Comparison of ENCODE assay signal across 14 cellular contexts in genomic region chr6:24060982-24061754, GRCh38.
DNase-seq lines count a peak whose midpoint lies in the region; ATAC-seq, FAIRE-seq and TF ChIP-seq lines count a peak whose summit lies in the region.
"Had no signal": no experiment of that assay in that cellular context is flagged by ENCODE, and none has a peak within 500 bp of the region (broad histone marks: within the 10 kb centered on the region; RNA-seq: fewer than 3 reads in every experiment).

No MANE protein-coding gene starts in this region.

- peak overlapping the region in 1 of 2 donors; percentile 3 for H3K27ac Mint-ChIP-seq in stimulated activated naive CD8-positive, alpha-beta T cell treated with anti-CD3 and anti-CD28 coated beads, Interleukin-15, amount 100 ng/mL, for 72 hours

- no peaks in the 10 kb centered on the region for H3K27me3 ChIP-seq in tibial nerve

- TF ChIP-seq CTCF in foreskin fibroblast (IDR thresholded peaks at IDR 0.05; ENCODE audit: low read depth, low read length) (no peak), tibial nerve (IDR thresholded peaks at IDR 0.05) (no peak)

- FAIRE-seq in HTR-8/SVneo (lab: Jason Lieb, UNC): no peak

- no peaks in the 10 kb centered on the region for H3K9me3 Mint-ChIP-seq in stimulated activated naive CD8-positive, alpha-beta T cell treated with anti-CD3 and anti-CD28 coated beads, Interleukin-15, amount 100 ng/mL, for 72 hours

- no peak overlapping the region for H3K4me3 ChIP-seq in foreskin fibroblast (ENCODE audit: low read depth in 1 of 2, low read length in 2 of 2)
- H3K4me3 ChIP-seq in tibial nerve: no peak overlapping the region
- H3K4me3 ChIP-seq: lower lobe of right lung had no signal

- TF ChIP-seq POLR2A in tibial nerve (IDR thresholded peaks at IDR 0.05): no peak

- H3K4me1 Mint-ChIP-seq in stimulated activated naive CD8-positive, alpha-beta T cell treated with anti-CD3 and anti-CD28 coated beads, Interleukin-15, amount 100 ng/mL, for 72 hours: no peaks in the 10 kb centered on the region

- H3K4me1 ChIP-seq in tibial nerve: no peaks in the 10 kb centered on the region
- H3K4me1 ChIP-seq: lower lobe of right lung had no signal

- peak; percentile 97 for ATAC-seq in GM19035 (IDR thresholded peaks at IDR 0.05; ENCODE audit: unreplicated experiment)
- peak; percentile 95 for ATAC-seq in GM21737 (IDR thresholded peaks at IDR 0.05; ENCODE audit: unreplicated experiment)
- ATAC-seq in HG03135 (IDR thresholded peaks at IDR 0.05; ENCODE audit: unreplicated experiment): peak; percentile 94
- ATAC-seq in stimulated activated naive CD8-positive, alpha-beta T cell treated with anti-CD3 and anti-CD28 coated beads, Interleukin-15, amount 100 ng/mL, for 72 hours: peak; percentile 84
- ATAC-seq: lower lobe of right lung had no signal

- no peaks in the 10 kb centered on the region for H3K36me3 ChIP-seq in tibial nerve
- H3K36me3 ChIP-seq: lower lobe of right lung had no signal

- no peak overlapping the region for H3K27ac ChIP-seq in tibial nerve
- H3K27ac ChIP-seq: lower lobe of right lung had no signal

- H3K9me3 ChIP-seq in tibial nerve: no peaks in the 10 kb centered on the region
- H3K9me3 ChIP-seq: lower lobe of right lung had no signal

- WGBS in tibial nerve, 2 donors: 67 to 72% methylated on average over 2 of the region's 2 CpGs

- no peak for TF ChIP-seq EP300 in tibial nerve (IDR thresholded peaks at IDR 0.05)

- peak overlapping the region in 1 of 2 donors; percentile 10 for H3K4me3 Mint-ChIP-seq in stimulated activated naive CD8-positive, alpha-beta T cell treated with anti-CD3 and anti-CD28 coated beads, Interleukin-15, amount 100 ng/mL, for 72 hours

- peak in 1 of 2 donors; percentile 16 for DNase-seq in stimulated activated naive CD8-positive, alpha-beta T cell treated with anti-CD3 and anti-CD28 coated beads, Interleukin-15, amount 100 ng/mL, for 72 hours
- DNase-seq in foreskin fibroblast (no peak), tibial nerve (ENCODE audit: low spot score in 2 of 2) (no peak), HTR-8/SVneo (ENCODE audit: insufficient read length, low spot score) (no peak)
- DNase-seq: amygdala; Calu3; lower lobe of right lung; NCI-H2029 treated with DMSO at 0.1 percent for 48 hours; occipital lobe; stimulated activated CD4-positive, alpha-beta T cell treated with anti-CD3 and anti-CD28 coated beads, Interleukin-2, amount 100 ng/mL, for 48 hours; T-helper 9 cell had no signal

- peaks cover 12% of the 10 kb centered on the region for H3K27me3 Mint-ChIP-seq in stimulated activated naive CD8-positive, alpha-beta T cell treated with anti-CD3 and anti-CD28 coated beads, Interleukin-15, amount 100 ng/mL, for 72 hours
